8 cellular contexts compared by ENCODE assay signal in the genomic region with DNA sequence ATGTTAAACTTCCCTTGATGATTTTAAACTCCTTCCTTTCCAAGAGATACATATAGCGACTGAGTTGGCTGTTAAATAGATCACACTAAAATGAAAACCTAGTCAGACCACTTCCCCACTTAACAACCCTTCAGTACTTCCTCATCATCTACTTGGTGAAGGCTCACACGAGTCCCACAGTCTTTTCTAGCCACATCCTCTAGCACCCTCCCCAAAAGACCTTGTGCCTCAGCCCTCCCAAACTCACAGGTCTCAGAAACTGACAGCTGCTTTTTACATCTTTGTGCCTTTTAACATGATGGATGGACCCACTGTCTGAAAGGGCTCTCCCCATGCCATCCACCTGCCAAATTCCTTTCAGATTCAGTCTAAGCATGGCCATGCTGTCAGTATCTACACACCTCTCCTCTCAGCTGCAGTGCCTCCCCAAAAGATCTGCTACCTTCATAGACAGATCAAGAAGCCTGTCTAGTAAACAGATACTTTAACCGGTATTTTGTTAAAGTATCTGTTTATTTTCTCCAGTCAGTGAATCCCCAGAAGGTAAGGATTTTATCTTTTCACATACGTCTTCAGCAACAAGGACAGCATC.
DNase-seq lines count a peak whose midpoint lies in the region; ATAC-seq lines count a peak whose summit lies in the region.

No MANE protein-coding gene starts in this region.

- H3K27ac Mint-ChIP-seq in natural killer cell treated with Interleukin-12 subunit alpha and Interleukin-12 subunit beta and Interleukin-15 and Interleukin-18, amount 100 ng/mL, for 72 hours: peak overlapping the region; percentile 86 to 92

- peak; percentile 96 for ATAC-seq in HG02623 (IDR thresholded peaks at IDR 0.05; ENCODE audit: unreplicated experiment)
- peak; percentile 89 to 98 for ATAC-seq in natural killer cell treated with Interleukin-12 subunit alpha and Interleukin-12 subunit beta and Interleukin-15 and Interleukin-18, amount 100 ng/mL, for 72 hours

- no peaks in the 10 kb centered on the region for H3K27me3 Mint-ChIP-seq in natural killer cell treated with Interleukin-12 subunit alpha and Interleukin-12 subunit beta and Interleukin-15 and Interleukin-18, amount 100 ng/mL, for 72 hours

- peak overlapping the region; percentile 76 for H3K4me3 Mint-ChIP-seq in natural killer cell treated with Interleukin-12 subunit alpha and Interleukin-12 subunit beta and Interleukin-15 and Interleukin-18, amount 100 ng/mL, for 72 hours

- peaks cover 20 to 29% of the 10 kb centered on the region in 2 donors for H3K4me1 Mint-ChIP-seq in natural killer cell treated with Interleukin-12 subunit alpha and Interleukin-12 subunit beta and Interleukin-15 and Interleukin-18, amount 100 ng/mL, for 72 hours (ENCODE audit: low read depth in 2 of 2)

- H3K9me3 Mint-ChIP-seq in natural killer cell treated with Interleukin-12 subunit alpha and Interleukin-12 subunit beta and Interleukin-15 and Interleukin-18, amount 100 ng/mL, for 72 hours: no peaks in the 10 kb centered on the region

- DNase-seq in activated CD4-positive, alpha-beta T cell treated with anti-CD3 and anti-CD28 coated beads, Interleukin-2, amount 50 U/mL, for 48 hours: peak; percentile 1 to 9
- no peak for DNase-seq in activated CD4-positive, alpha-beta T cell treated with anti-CD3 and anti-CD28 coated beads for 4 hours
- DNase-seq in NOMO-1 (lab: John Stamatoyannopoulos, UW; ENCODE audit: unreplicated experiment in 2 of 2): peak; percentile 10 to 56
- no peak for DNase-seq in natural killer cell treated with Interleukin-12 subunit alpha and Interleukin-12 subunit beta and Interleukin-15 and Interleukin-18, amount 100 ng/mL, for 72 hours (ENCODE audit: low spot score)
- DNase-seq in SW480 (ENCODE audit: low spot score): no peak
- no peak for DNase-seq in NCI-H2107 treated with DMSO at 0.1 percent for 48 hours (lab: John Stamatoyannopoulos, UW; ENCODE audit: unreplicated experiment)
- DNase-seq in D341Med (ENCODE audit: low spot score): no peak

- H3K36me3 Mint-ChIP-seq in natural killer cell treated with Interleukin-12 subunit alpha and Interleukin-12 subunit beta and Interleukin-15 and Interleukin-18, amount 100 ng/mL, for 72 hours: peaks cover 25% of the 10 kb centered on the region

Comparison
In these comparisons a context has a peak if more than half of its experiments do, and no peak if none do; other contexts are left out.
1. DNase-seq: peak in activated CD4-positive, alpha-beta T cell treated with anti-CD3 and anti-CD28 coated beads, Interleukin-2, amount 50 U/mL, for 48 hours (2 of 2) and NOMO-1 (2 of 2); none in activated CD4-positive, alpha-beta T cell treated with anti-CD3 and anti-CD28 coated beads for 4 hours (0 of 2), natural killer cell treated with Interleukin-12 subunit alpha and Interleukin-12 subunit beta and Interleukin-15 and Interleukin-18, amount 100 ng/mL, for 72 hours (single experiment), SW480 (single experiment), NCI-H2107 treated with DMSO at 0.1 percent for 48 hours (single experiment) and D341Med (single experiment).